Comparison of ENCODE assay signal across 8 cellular contexts in the genomic region with DNA sequence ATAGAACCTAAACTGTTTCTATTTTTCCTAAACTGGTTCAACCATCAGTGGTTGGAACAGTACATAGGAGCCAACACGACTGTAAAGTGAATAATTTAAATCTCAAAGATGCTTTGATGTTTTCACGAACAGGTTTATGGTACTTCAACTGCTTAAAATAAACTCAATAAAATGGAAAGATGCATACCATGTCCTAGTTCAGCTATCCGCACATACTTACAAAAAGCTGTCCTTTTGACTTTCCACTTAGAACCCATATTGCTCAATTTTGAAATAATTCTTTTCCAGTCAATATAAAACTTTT. TPM values are rescaled to one million over a fixed set of nuclear protein-coding genes. Genes with fewer than 3 reads are reported as not detected.
A peak's percentile ranks its signal among the peaks of the same experiment; 100 is the strongest.
DNase-seq lines count a peak whose midpoint lies in the region; ATAC-seq and TF ChIP-seq lines count a peak whose summit lies in the region.

No MANE protein-coding gene starts in this region.

- peaks cover 4% of the 10 kb centered on the region for H3K36me3 Mint-ChIP-seq in MCF 10A (ENCODE audit: insufficient read depth, unreplicated experiment)

- no TSS peak for BruUV-seq in MCF 10A (replicated peaks; lab: Mats Ljungman, UMichigan)

- DNase-seq in MCF 10A (ENCODE audit: unreplicated experiment) (no peak), middle frontal gyrus (ENCODE audit: extremely low spot score, low spot score) (no peak), midbrain (lab: John Stamatoyannopoulos, UW) (no peak), NCI-H1417 (lab: John Stamatoyannopoulos, UW) (no peak)

- H3K4me1 Mint-ChIP-seq in MCF 10A (ENCODE audit: insufficient read depth, unreplicated experiment): peaks cover 16% of the 10 kb centered on the region

- H3K27me3 ChIP-seq in BLaER1: no peaks in the 10 kb centered on the region
- no peaks in the 10 kb centered on the region for H3K27me3 ChIP-seq in mucosa of rectum (ENCODE audit: control insufficient read depth in 2 of 2, insufficient read depth in 2 of 2, low read length in 2 of 2)

- ATAC-seq in HG03064 (IDR thresholded peaks at IDR 0.05; ENCODE audit: low read depth, unreplicated experiment): peak; percentile 6
- no peak for ATAC-seq in GM19455 (IDR thresholded peaks at IDR 0.05; ENCODE audit: unreplicated experiment)

- peak overlapping the region; percentile 94 for H3K27ac ChIP-seq in BLaER1
- peak overlapping the region; percentile 85 to 96 for H3K27ac ChIP-seq in mucosa of rectum (ENCODE audit: low read depth in 2 of 2, low read length in 2 of 2)

- H3K36me3 ChIP-seq in BLaER1 (peaks cover 3% of the 10 kb centered on the region), mucosa of rectum (ENCODE audit: control insufficient read depth in 2 of 2, insufficient read depth in 2 of 2, low read length in 2 of 2) (no peaks in the 10 kb centered on the region)

- intact Hi-C loops in MCF 10A (cut with micrococcal nuclease): loop anchor here (2.0 kb wide), 1 partner anchor 127 kb away; no protein-coding TSS in a partner anchor

- peak overlapping the region; percentile 95 for H3K4me3 Mint-ChIP-seq in MCF 10A (ENCODE audit: unreplicated experiment)

- H3K9ac ChIP-seq in BLaER1: peak overlapping the region; percentile 93
- H3K9ac ChIP-seq in mucosa of rectum (ENCODE audit: low read depth in 1 of 2, low read length in 2 of 2): peak overlapping the region; percentile 77 to 88

- no peaks in the 10 kb centered on the region for H3K27me3 Mint-ChIP-seq in MCF 10A (ENCODE audit: insufficient read depth, unreplicated experiment)

- peak overlapping the region; percentile 67 for H3K27ac Mint-ChIP-seq in MCF 10A (ENCODE audit: low read depth, unreplicated experiment)

- CTCF ChIA-PET in MCF 10A (lab: Yijun Ruan, JAX): interaction anchor here (0.8 to 1.6 kb wide), 3 partner anchors 9 to 205 kb away, joined by 4 to 6 read pairs (median 5); no protein-coding TSS in a partner anchor

- H3K9me3 Mint-ChIP-seq in MCF 10A (ENCODE audit: unreplicated experiment): no peaks in the 10 kb centered on the region

- H3K9me3 ChIP-seq in BLaER1: no peaks in the 10 kb centered on the region
- no peaks in the 10 kb centered on the region for H3K9me3 ChIP-seq in mucosa of rectum (ENCODE audit: control insufficient read depth in 2 of 2, low read length in 2 of 2)

- peak overlapping the region; percentile 87 for H3K4me2 ChIP-seq in BLaER1

- POLR2A ChIA-PET in MCF 10A (lab: Yijun Ruan, JAX): interaction anchor here (0.7 to 3.0 kb wide), 10 partner anchors 9 to 939 kb away, joined by 3 to 17 read pairs (median 3); partner anchors contain the start of genes CNOT10 and DYNC1LI1

- peaks cover 51% of the 10 kb centered on the region for H4K20me1 ChIP-seq in BLaER1

- peaks cover 51% of the 10 kb centered on the region for H3K4me1 ChIP-seq in BLaER1
- peaks cover 4 to 6% of the 10 kb centered on the region in 2 donors for H3K4me1 ChIP-seq in mucosa of rectum (ENCODE audit: control insufficient read depth in 2 of 2, insufficient read depth in 2 of 2, low read length in 2 of 2)

- H3K4me3 ChIP-seq in BLaER1 (peak overlapping the region; percentile 98), mucosa of rectum (ENCODE audit: low read length in 2 of 2) (peak overlapping the region; percentile 85 to 94)

- TF ChIP-seq CTCF in MCF 10A (IDR thresholded peaks at IDR 0.05; ENCODE audit: unreplicated experiment): no peak

RNA-seq across cellular contexts. Expression of gene CMTM6, which starts 0.9 kb away (rescaled TPM):
- total RNA-seq in MCF 10A (2022): 27.2 and 32.2 TPM in 2 replicates
